In genomic region chr3:109806929-109807328, GRCh38 we compare ENCODE assay signal across 8 cellular contexts.
DNase-seq lines count a peak whose midpoint lies in the region; ATAC-seq, FAIRE-seq and TF ChIP-seq lines count a peak whose summit lies in the region.

No MANE protein-coding gene starts in this region.

- no peaks in the 10 kb centered on the region for H3K9me3 ChIP-seq in small intestine (ENCODE audit: control insufficient read depth, low read depth)

- in situ Hi-C loops in SK-MEL-5 (cut with HindIII; ENCODE audit: low pct_unique_long_range_greater_than_20kb, low sequenced_read_pairs) = no loop called here

- peak; percentile 74 for ATAC-seq in GM18498 (IDR thresholded peaks at IDR 0.05; ENCODE audit: unreplicated experiment)
- ATAC-seq in HG02973 (IDR thresholded peaks at IDR 0.05; ENCODE audit: unreplicated experiment) = peak; percentile 75
- no peak for ATAC-seq in HG03045 (IDR thresholded peaks at IDR 0.05; ENCODE audit: unreplicated experiment)
- ATAC-seq in esophagus mucosa = no peak

- no peaks in the 10 kb centered on the region for H3K36me3 ChIP-seq in small intestine (ENCODE audit: control insufficient read depth in 2 of 2, insufficient read depth in 2 of 2, low read length in 2 of 2)

- peak; percentile 8 for DNase-seq in SK-MEL-5 (ENCODE audit: low read depth, low spot score)
- DNase-seq in cardiac fibroblast (ENCODE audit: low read depth in 2 of 2) = peak; percentile 80 to 84
- DNase-seq in small intestine = peak; percentile 72
- no peak for DNase-seq in DMS 273 (lab: John Stamatoyannopoulos, UW; ENCODE audit: unreplicated experiment)

- no peak overlapping the region for H3K27ac ChIP-seq in small intestine (ENCODE audit: low read depth in 1 of 2, low read length in 1 of 2)

- FAIRE-seq in small intestine (lab: Jason Lieb, UNC) = no peak

- 45 to 58% (median 55%) methylated on average over 4 of the region's 4 CpGs for WGBS in small intestine, 3 donors

- no peaks in the 10 kb centered on the region for H3K4me1 ChIP-seq in small intestine (ENCODE audit: control insufficient read depth in 2 of 2, insufficient read depth in 1 of 2, low read depth in 1 of 2, low read length in 1 of 2)

- TF ChIP-seq CTCF in cardiac fibroblast (IDR thresholded peaks at IDR 0.05; ENCODE audit: low read depth, low read length) = no peak

- no peak overlapping the region for H3K4me3 ChIP-seq in cardiac fibroblast (replicated peaks in 1 of 2; ENCODE audit: low read depth in 2 of 2, low read length in 2 of 2)
- H3K4me3 ChIP-seq in small intestine (ENCODE audit: low read depth in 1 of 2, low read length in 2 of 2) = no peak overlapping the region

- no peaks in the 10 kb centered on the region for H3K27me3 ChIP-seq in small intestine (ENCODE audit: control insufficient read depth in 2 of 2, insufficient read depth in 2 of 2, low read length in 2 of 2)

Comparison
In these comparisons a context has a peak if more than half of its experiments do, and no peak if none do; other contexts are left out.
1. ATAC-seq: peak in GM18498 (single experiment) and HG02973 (single experiment); none in HG03045 (single experiment) and esophagus mucosa (single experiment).